Comparison of ENCODE assay signal across 19 cellular contexts in genomic region chr15:77860101-77860691, GRCh38.
"Had no signal": no experiment of that assay in that cellular context is flagged by ENCODE, and none has a peak within 500 bp of the region (broad histone marks: within the 10 kb centered on the region; RNA-seq: fewer than 3 reads in every experiment).

No MANE protein-coding gene starts in this region.

- H3K27me3 ChIP-seq: breast epithelium, neutrophil, sigmoid colon had no signal

- H3K27ac Mint-ChIP-seq: activated CD4-positive, alpha-beta memory T cell treated with anti-CD3 and anti-CD28 coated beads, Interleukin-2, amount 10 ng/mL, durations not matched to agents 7 days and 5 days; activated CD8-positive, alpha-beta memory T cell treated with anti-CD3 and anti-CD28 coated beads, Interleukin-2, amount 10 ng/mL, durations not matched to agents 7 days and 5 days; activated T-helper 2 cell treated with anti-CD3 and anti-CD28 coated beads, Interferon-gamma antibody, Interleukin-2, Interleukin-4, amounts not matched to agents 10 μg/mL and 5 μg/mL and 100 μg/mL, durations not matched to agents 14 hours and 24 hours and 36 hours; immature natural killer cell had no signal

- H3K4me1 Mint-ChIP-seq: activated CD4-positive, alpha-beta memory T cell treated with anti-CD3 and anti-CD28 coated beads, Interleukin-2, amount 10 ng/mL, durations not matched to agents 7 days and 5 days; activated CD8-positive, alpha-beta memory T cell treated with anti-CD3 and anti-CD28 coated beads, Interleukin-2, amount 10 ng/mL, durations not matched to agents 7 days and 5 days; immature natural killer cell had no signal

- H3K9ac ChIP-seq: parathyroid adenoma had no signal

- H3K36me3 ChIP-seq: breast epithelium, esophagus squamous epithelium, neutrophil, sigmoid colon had no signal

- H3K9me3 Mint-ChIP-seq: activated CD4-positive, alpha-beta memory T cell treated with anti-CD3 and anti-CD28 coated beads, Interleukin-2, amount 10 ng/mL, durations not matched to agents 7 days and 5 days; activated T-helper 2 cell treated with anti-CD3 and anti-CD28 coated beads, Interferon-gamma antibody, Interleukin-2, Interleukin-4, amounts not matched to agents 10 μg/mL and 5 μg/mL and 100 μg/mL, durations not matched to agents 14 hours and 24 hours and 36 hours; immature natural killer cell; naive B cell; stimulated activated naive B cell treated with anti-CD40 and anti-IgM and Interleukin-4, amounts not matched to agents 10 μg/mL and 1 μg/mL and 100 μg/mL, for 72 hours had no signal

- H3K36me3 Mint-ChIP-seq: activated CD8-positive, alpha-beta memory T cell treated with anti-CD3 and anti-CD28 coated beads, Interleukin-2, amount 10 ng/mL, durations not matched to agents 7 days and 5 days; immature natural killer cell; naive B cell; stimulated activated naive B cell treated with anti-CD40 and anti-IgM and Interleukin-4, amounts not matched to agents 10 μg/mL and 1 μg/mL and 100 μg/mL, for 72 hours had no signal

- H3K9me3 ChIP-seq: breast epithelium, esophagus squamous epithelium, neutrophil, sigmoid colon had no signal

- H3K4me3 Mint-ChIP-seq: activated CD4-positive, alpha-beta memory T cell treated with anti-CD3 and anti-CD28 coated beads, Interleukin-2, amount 10 ng/mL, durations not matched to agents 7 days and 5 days; activated CD8-positive, alpha-beta memory T cell treated with anti-CD3 and anti-CD28 coated beads, Interleukin-2, amount 10 ng/mL, durations not matched to agents 7 days and 5 days; immature natural killer cell; stimulated activated naive B cell treated with anti-CD40 and anti-IgM and Interleukin-4, amounts not matched to agents 10 μg/mL and 1 μg/mL and 100 μg/mL, for 72 hours had no signal

- DNase-seq: activated CD4-positive, alpha-beta memory T cell treated with anti-CD3 and anti-CD28 coated beads, Interleukin-2, amount 10 ng/mL, durations not matched to agents 7 days and 5 days; activated CD4-positive, alpha-beta T cell treated with anti-CD3 and anti-CD28 coated beads for 48 hours; activated CD4-positive, CD25-positive, alpha-beta regulatory T cell; activated CD8-positive, alpha-beta memory T cell treated with anti-CD3 and anti-CD28 coated beads, Interleukin-2, amount 10 ng/mL, durations not matched to agents 7 days and 5 days; activated naive CD4-positive, alpha-beta T cell treated with anti-CD3 and anti-CD28 coated beads, Interleukin-2, amount 50 U/mL, for 16 hours; cerebellar nuclear complex; effector CD8-positive, alpha-beta T cell; esophagus squamous epithelium; immature natural killer cell; naive B cell; stimulated activated naive B cell treated with anti-CD40 and anti-IgM and Interleukin-4, amounts not matched to agents 10 μg/mL and 1 μg/mL and 100 μg/mL, for 72 hours; T-helper 1 cell; T-helper 9 cell had no signal

- H3K27ac ChIP-seq: breast epithelium, esophagus squamous epithelium, neutrophil, parathyroid adenoma, sigmoid colon had no signal

- H3K4me3 ChIP-seq: breast epithelium, esophagus squamous epithelium, lung, sigmoid colon had no signal

- H3K4me1 ChIP-seq: breast epithelium, parathyroid adenoma, sigmoid colon had no signal
